Comparison of ENCODE assay signal across 27 cellular contexts in genomic region chr18:2146092-2146491, GRCh38.
"Had no signal": no experiment of that assay in that cellular context is flagged by ENCODE, and none has a peak within 500 bp of the region (broad histone marks: within the 10 kb centered on the region; RNA-seq: fewer than 3 reads in every experiment).

No MANE protein-coding gene starts in this region.

- DNase-seq: activated CD4-positive, alpha-beta memory T cell treated with anti-CD3 and anti-CD28 coated beads for 36 hours; activated CD4-positive, alpha-beta T cell treated with anti-CD3 and anti-CD28 coated beads for 48 hours; activated CD4-positive, CD25-positive, alpha-beta regulatory T cell treated with anti-CD3 and anti-CD28 coated beads, Interleukin-2, amount 50 U/mL, for 72 hours; activated CD8-positive, alpha-beta memory T cell treated with anti-CD3 and anti-CD28 coated beads for 24 hours; activated gamma-delta T cell; activated naive CD4-positive, alpha-beta T cell treated with anti-CD3 and anti-CD28 coated beads for 36 hours; activated T-cell treated with anti-CD3 and anti-CD28 coated beads for 4 hours; activated T-cell treated with anti-CD3 and anti-CD28 coated beads, Interleukin-2, amount 50 U/mL, for 48 hours; amygdala; IMR-90; Kasumi-1; KBM-7; NCI-H1092; NCI-H1417; NCI-H2029; NCI-H2107; NCI-H2227 treated with DMSO at 0.1 percent for 48 hours; NCI-H526; NCI-H774; SHP77 treated with DMSO at 0.1 percent for 48 hours; T-helper 17 cell; T-helper 9 cell had no signal

- ATAC-seq: activated T-helper 17 cell treated with anti-CD3 and anti-CD28 coated beads, Interleukin-2, amount 50 U/mL, for 72 hours; Panc1; T-helper 17 cell; WTC11 had no signal

- H3K27me3 ChIP-seq: cardiac muscle cell had no signal

- H3K36me3 ChIP-seq: cardiac muscle cell had no signal

- H3K4me3 ChIP-seq: cardiac muscle cell had no signal

- H3K27ac ChIP-seq: cardiac muscle cell had no signal

- FAIRE-seq: astrocyte had no signal
